Comparison of ENCODE assay signal across 1 cellular context in genomic region chr9:6630502-6631206, GRCh38.
TF ChIP-seq lines count a peak whose summit lies in the region.

No MANE protein-coding gene starts in this region.

TF ChIP-seq in HepG2, 621 proteins besides CTCF, POLR2A, EP300 and RAD21 (continued from another document):
- TF ChIP-seq ZBED4 (CRISPR knock-in tag; IDR thresholded peaks at IDR 0.05; ENCODE audit: borderline replicate concordance) (no peak), MIER2 (CRISPR knock-in tag; IDR thresholded peaks at IDR 0.05) (no peak), CREM (IDR thresholded peaks at IDR 0.05) (no peak), CREM (CRISPR knock-in tag; IDR thresholded peaks at IDR 0.05) (no peak), ZNF790 (CRISPR knock-in tag; IDR thresholded peaks at IDR 0.05; ENCODE audit: borderline replicate concordance) (no peak), REST (IDR thresholded peaks at IDR 0.05; ENCODE audit: borderline replicate concordance in 1 of 2, low read depth in 1 of 2, low read length in 2 of 2) (no peak), KLF15 (CRISPR knock-in tag; IDR thresholded peaks at IDR 0.05; ENCODE audit: borderline replicate concordance) (no peak), ZNF235 (CRISPR knock-in tag; IDR thresholded peaks at IDR 0.05; ENCODE audit: borderline replicate concordance) (no peak), MAF1 (CRISPR knock-in tag; IDR thresholded peaks at IDR 0.05; ENCODE audit: borderline replicate concordance) (no peak), MXD1 (CRISPR knock-in tag; IDR thresholded peaks at IDR 0.05) (no peak), ZNF30 (CRISPR knock-in tag; IDR thresholded peaks at IDR 0.05) (no peak), CSRNP2 (CRISPR knock-in tag; conservative IDR thresholded peaks at IDR 0.05; ENCODE audit: low read depth) (no peak), ZSCAN9 (CRISPR knock-in tag; IDR thresholded peaks at IDR 0.05; ENCODE audit: borderline replicate concordance) (no peak), HNRNPL (IDR thresholded peaks at IDR 0.05; ENCODE audit: low read depth, low read length) (no peak), TOE1 (CRISPR knock-in tag; IDR thresholded peaks at IDR 0.05) (no peak)
